8 cellular contexts compared by ENCODE assay signal in the genomic region with DNA sequence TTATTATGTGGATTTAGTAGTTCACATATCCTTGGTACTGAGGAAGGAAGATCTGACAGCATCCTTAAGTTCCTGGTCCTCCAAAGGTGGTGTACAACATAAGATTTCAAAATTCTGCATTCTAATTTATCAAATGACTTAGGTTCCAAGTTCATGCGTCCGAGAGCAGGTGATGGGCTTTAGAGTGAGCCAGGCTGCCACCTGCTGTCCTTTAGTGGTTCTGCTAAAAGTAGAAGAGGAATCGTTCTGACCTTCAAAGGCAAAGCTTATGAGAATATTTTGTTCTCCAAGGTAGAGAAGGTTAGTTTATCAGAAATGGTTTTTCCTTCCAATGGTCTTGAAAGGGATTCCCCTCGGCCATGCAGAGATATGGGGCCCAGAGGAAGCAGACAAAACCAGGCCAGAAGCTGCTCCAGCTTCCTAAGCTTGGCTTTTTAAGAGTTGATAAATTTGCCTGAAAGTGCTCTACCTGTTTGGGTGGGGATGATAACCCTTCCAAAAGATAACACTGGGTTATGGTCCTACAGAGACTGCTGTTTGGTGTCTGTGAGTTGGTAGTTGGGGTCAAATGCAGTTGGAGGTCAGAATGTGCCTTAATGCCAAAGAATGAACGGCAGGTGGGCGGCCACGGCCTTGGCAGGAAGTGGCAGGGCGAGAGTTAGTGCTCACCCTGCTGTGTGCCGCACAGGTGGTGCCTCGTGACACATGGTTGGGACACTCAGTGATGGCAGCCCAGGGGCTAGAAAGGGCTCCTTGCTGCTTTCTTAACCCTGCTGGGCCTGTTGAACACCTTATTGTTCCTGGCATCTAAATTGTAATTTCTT. TPM values are rescaled to one million over a fixed set of nuclear protein-coding genes. Genes with fewer than 3 reads are reported as not detected.
DNase-seq lines count a peak whose midpoint lies in the region; ATAC-seq and TF ChIP-seq lines count a peak whose summit lies in the region.

No MANE protein-coding gene starts in this region.

- H3K9me3 ChIP-seq in PC-9 (ENCODE audit: insufficient read depth, low read depth) = no peaks in the 10 kb centered on the region
- H3K9me3 ChIP-seq in osteoblast (ENCODE audit: low read depth, low read length) = no peaks in the 10 kb centered on the region
- no peaks in the 10 kb centered on the region for H3K9me3 ChIP-seq in vagina

- TF ChIP-seq CTCF in PC-9 (conservative IDR thresholded peaks at IDR 0.05) (peak; percentile 94), fibroblast of the aortic adventitia (IDR thresholded peaks at IDR 0.05; ENCODE audit: insufficient read depth, low read length) (peak; percentile 77), osteoblast (IDR thresholded peaks at IDR 0.05; ENCODE audit: extremely low read depth, low read depth, low read length) (peak; percentile 89), vagina (IDR thresholded peaks at IDR 0.05) (peak; percentile 43 to 82 (median 71))

- H3K4me1 Mint-ChIP-seq in IgD-negative memory B cell = peaks cover 13 to 14% (median 14%) of the 10 kb centered on the region in 3 donors
- peaks cover 10% of the 10 kb centered on the region for H3K4me1 Mint-ChIP-seq in activated T-helper 17 cell treated with anti-CD3 and anti-CD28 coated beads, Interleukin-2, amount 50 U/mL, for 72 hours

- TF ChIP-seq POLR2A in vagina (IDR thresholded peaks at IDR 0.05) = no peak

- peak; percentile 67 for DNase-seq in COLO829 (ENCODE audit: low spot score)
- peak; percentile 49 to 55 for DNase-seq in PC-9
- DNase-seq in fibroblast of the aortic adventitia (ENCODE audit: low read depth) = peak; percentile 80
- peak; percentile 92 for DNase-seq in osteoblast (ENCODE audit: insufficient read length, low spot score, missing footprints)
- no peak for DNase-seq in vagina (ENCODE audit: extremely low spot score in 2 of 2)

- H3K79me2 ChIP-seq in PC-9 (ENCODE audit: low read depth) (no peaks in the 10 kb centered on the region), osteoblast (ENCODE audit: insufficient read depth, low read length) (no peaks in the 10 kb centered on the region)

- H3K36me3 Mint-ChIP-seq in IgD-negative memory B cell = no peaks in the 10 kb centered on the region
- H3K36me3 Mint-ChIP-seq in activated T-helper 17 cell treated with anti-CD3 and anti-CD28 coated beads, Interleukin-2, amount 50 U/mL, for 72 hours (ENCODE audit: low read depth) = peaks cover under 1% of the 10 kb centered on the region

- H3K4me3 Mint-ChIP-seq in IgD-negative memory B cell = peak overlapping the region in 3 of 4 donors; percentile 2 to 71 (median 24)
- peak overlapping the region; percentile 51 for H3K4me3 Mint-ChIP-seq in activated T-helper 17 cell treated with anti-CD3 and anti-CD28 coated beads, Interleukin-2, amount 50 U/mL, for 72 hours

- H3K36me3 ChIP-seq in PC-9 (ENCODE audit: low read depth) (0 out of 2 replicates have a peak, but pooled peaks cover 4% of the 10 kb centered on the region), osteoblast (ENCODE audit: insufficient read depth, low read length) (peaks cover 4% of the 10 kb centered on the region), vagina (peaks cover 0 to 7% of the 10 kb centered on the region in 2 donors)

- H3K27me3 Mint-ChIP-seq in IgD-negative memory B cell = no peaks in the 10 kb centered on the region
- no peaks in the 10 kb centered on the region for H3K27me3 Mint-ChIP-seq in activated T-helper 17 cell treated with anti-CD3 and anti-CD28 coated beads, Interleukin-2, amount 50 U/mL, for 72 hours

- no peaks in the 10 kb centered on the region for H3K9me2 ChIP-seq in PC-9 (ENCODE audit: insufficient read depth)

- no peaks in the 10 kb centered on the region for H3K27me3 ChIP-seq in PC-9 (ENCODE audit: insufficient read depth, low read depth)
- H3K27me3 ChIP-seq in osteoblast (ENCODE audit: insufficient read depth, low read length) = peaks cover 4% of the 10 kb centered on the region
- no peaks in the 10 kb centered on the region for H3K27me3 ChIP-seq in vagina

- CTCF ChIA-PET in PC-9 (lab: Charles Lee) = interaction anchor here (0.5 to 1.9 kb wide), 9 partner anchors 131 to 1349 kb away, joined by 3 to 32 read pairs (median 3); no protein-coding TSS in a partner anchor

- H3K4me2 ChIP-seq in PC-9 (no peak overlapping the region), osteoblast (ENCODE audit: insufficient read depth, low read length) (no peak overlapping the region)

- peaks cover 2% of the 10 kb centered on the region; the same call in 1 of the 2 replicates for H3K4me1 ChIP-seq in PC-9 (replicated peaks; ENCODE audit: insufficient read depth)
- H3K4me1 ChIP-seq in osteoblast (ENCODE audit: insufficient read depth, low read length) = peaks cover 2% of the 10 kb centered on the region
- peaks cover 7% of the 10 kb centered on the region for H3K4me1 ChIP-seq in vagina

- no peak overlapping the region for H3K27ac ChIP-seq in PC-9
- H3K27ac ChIP-seq in osteoblast (ENCODE audit: low read depth, low read length) = no peak overlapping the region
- H3K27ac ChIP-seq in vagina = no peak overlapping the region

- intact Hi-C loops in PC-9 (cut with micrococcal nuclease; ENCODE audit: unreplicated experiment) (loop anchor here (1.0 kb wide), 3 partner anchors 139 to 186 kb away; no protein-coding TSS in a partner anchor), vagina (cut with DNase I) (loop anchor here (2.0 to 10.0 kb wide), 2 partner anchors 143 to 243 kb away; no protein-coding TSS in a partner anchor)

- H3K9me3 Mint-ChIP-seq in IgD-negative memory B cell = no peaks in the 10 kb centered on the region
- H3K9me3 Mint-ChIP-seq in activated T-helper 17 cell treated with anti-CD3 and anti-CD28 coated beads, Interleukin-2, amount 50 U/mL, for 72 hours = no peaks in the 10 kb centered on the region

- H4K20me1 ChIP-seq in PC-9 (ENCODE audit: insufficient read depth) (no peaks in the 10 kb centered on the region), osteoblast (ENCODE audit: insufficient read depth, low read length) (no peaks in the 10 kb centered on the region)

- peak; percentile 34 for ATAC-seq in activated T-helper 17 cell treated with anti-CD3 and anti-CD28 coated beads, Interleukin-2, amount 50 U/mL, for 72 hours (replicated peaks)
- ATAC-seq in HG02973 (IDR thresholded peaks at IDR 0.05; ENCODE audit: unreplicated experiment) = no peak

- BruUV-seq in PC-9 (replicated peaks; lab: Mats Ljungman, UMichigan) = no TSS peak

- H2AFZ ChIP-seq in PC-9 (no peak overlapping the region), osteoblast (ENCODE audit: low read length) (no peak overlapping the region)

- no peak overlapping the region for H3K4me3 ChIP-seq in PC-9
- H3K4me3 ChIP-seq in fibroblast of the aortic adventitia (ENCODE audit: low read depth, low read length) = no peak overlapping the region
- H3K4me3 ChIP-seq in osteoblast (ENCODE audit: insufficient read depth, low read length) = no peak overlapping the region
- H3K4me3 ChIP-seq in vagina = no peak overlapping the region

- POLR2A ChIA-PET in PC-9 (lab: Charles Lee; ENCODE audit: unreplicated experiment) = interaction anchor here (0.6 kb wide), 1 partner anchor 141 kb away, joined by 5 read pairs; no protein-coding TSS in a partner anchor

- H3K27ac Mint-ChIP-seq in IgD-negative memory B cell = peak overlapping the region in 2 of 3 donors; percentile 38 to 68
- H3K27ac Mint-ChIP-seq in activated T-helper 17 cell treated with anti-CD3 and anti-CD28 coated beads, Interleukin-2, amount 50 U/mL, for 72 hours = peak overlapping the region; percentile 83

- peaks cover 6% of the 10 kb centered on the region; the same call in 1 of the 2 replicates for H3F3A ChIP-seq in PC-9 (ENCODE audit: insufficient read depth, low read depth)

RNA-seq across cellular contexts. Expression of gene LRTM2, which starts 29.0 kb away (rescaled TPM):
- polyA plus RNA-seq in IgD-negative memory B cell = not detected
- not detected in 2 replicates for total RNA-seq in PC-9 (2021)
- total RNA-seq in activated T-helper 17 cell treated with anti-CD3 and anti-CD28 coated beads, Interleukin-2, amount 50 U/mL, for 72 hours = not detected
- total RNA-seq in fibroblast of the aortic adventitia (ENCODE audit: low replicate concordance) = not detected in 2 replicates
- total RNA-seq in osteoblast = not detected in 2 replicates
- total RNA-seq in vagina = not detected

Comparison
In these comparisons a context has a peak if more than half of its experiments do, and no peak if none do; other contexts are left out.
1. DNase-seq: peak in COLO829 (single experiment), PC-9 (2 of 2), fibroblast of the aortic adventitia (single experiment) and osteoblast (single experiment); none in vagina (0 of 2).
2. Peak in every context shown above with its lines, with median percentiles within 50 percentile points of each other: CTCF ChIP-seq.